Comparison of ENCODE assay signal across 16 cellular contexts in the genomic region with DNA sequence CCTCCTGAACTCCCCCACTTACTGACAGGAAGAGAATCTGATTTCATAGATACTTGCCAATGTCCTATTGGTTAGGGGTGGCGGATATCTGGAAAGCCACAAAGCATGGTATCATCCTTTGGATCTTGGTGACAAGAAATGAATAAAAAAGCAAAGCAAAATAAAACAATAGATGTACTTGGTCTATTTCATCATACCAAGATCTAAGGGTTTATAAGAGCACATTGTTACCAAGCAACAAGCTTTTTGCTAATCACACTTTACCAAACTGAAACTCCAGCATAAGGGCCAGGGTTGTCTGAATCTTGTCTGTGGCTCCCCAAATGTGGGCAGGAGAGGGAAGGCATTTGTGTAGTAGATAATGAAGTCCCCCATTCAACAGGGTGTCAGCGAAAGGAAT. TPM values are rescaled to one million over a fixed set of nuclear protein-coding genes. Genes with fewer than 3 reads are reported as not detected.
A peak's percentile ranks its signal among the peaks of the same experiment; 100 is the strongest.
DNase-seq lines count a peak whose midpoint lies in the region; ATAC-seq, FAIRE-seq and TF ChIP-seq lines count a peak whose summit lies in the region.
"Had no signal": no experiment of that assay in that cellular context is flagged by ENCODE, and none has a peak within 500 bp of the region (broad histone marks: within the 10 kb centered on the region; RNA-seq: fewer than 3 reads in every experiment).

No MANE protein-coding gene starts in this region.

- H3K9me3 Mint-ChIP-seq in endodermal cell = peaks cover 48% of the 10 kb centered on the region
- H3K9me3 Mint-ChIP-seq in activated CD4-positive, alpha-beta memory T cell treated with anti-CD3 and anti-CD28 coated beads, Interleukin-2, amount 10 ng/mL, durations not matched to agents 7 days and 5 days = no peaks in the 10 kb centered on the region
- H3K9me3 Mint-ChIP-seq: CD4-positive, alpha-beta memory T cell; HFFc6 had no signal

- H2AFZ ChIP-seq in K562 (ENCODE audit: low read depth, low read length) (no peak overlapping the region), mesenchymal stem cell (ENCODE audit: low read depth, low read length) (no peak overlapping the region)

- no peak overlapping the region for H2AK5ac ChIP-seq in mesenchymal stem cell (ENCODE audit: low read length, severe bottlenecking)

- no peak overlapping the region for H2BK15ac ChIP-seq in mesenchymal stem cell (ENCODE audit: low read depth, poor library complexity, severe bottlenecking)

- no peaks in the 10 kb centered on the region for H3K36me3 Mint-ChIP-seq in endodermal cell (ENCODE audit: low read depth)
- H3K36me3 Mint-ChIP-seq in activated CD4-positive, alpha-beta memory T cell treated with anti-CD3 and anti-CD28 coated beads, Interleukin-2, amount 10 ng/mL, durations not matched to agents 7 days and 5 days (ENCODE audit: low read depth) = no peaks in the 10 kb centered on the region
- H3K36me3 Mint-ChIP-seq: CD4-positive, alpha-beta memory T cell had no signal

- POLR2A ChIA-PET in K562 (lab: Yijun Ruan, JAX) = no interaction called here
- POLR2A ChIA-PET in activated CD4-positive, alpha-beta memory T cell treated with anti-CD3 and anti-CD28 coated beads, Interleukin-2, amount 10 ng/mL, durations not matched to agents 7 days and 5 days (lab: Charles Lee) = no interaction called here

- no peaks in the 10 kb centered on the region for H3K79me1 ChIP-seq in mesenchymal stem cell (replicated peaks; ENCODE audit: low read length, poor library complexity, severe bottlenecking)

- no peaks in the 10 kb centered on the region for H3K9me1 ChIP-seq in K562 (ENCODE audit: control insufficient read depth, insufficient read depth, low read length)

- in situ Hi-C loops in K562 (cut with MboI) = no loop called here

- no peaks in the 10 kb centered on the region for H4K20me1 ChIP-seq in K562 (replicated peaks; ENCODE audit: control insufficient read depth, insufficient read depth, low read length)

- no peak overlapping the region for H2BK12ac ChIP-seq in mesenchymal stem cell (ENCODE audit: low read length in 2 of 2)

- no peak for TF ChIP-seq RAD21 in K562 (CRISPR knock-in tag; conservative IDR thresholded peaks at IDR 0.05 in 1 of 2, IDR thresholded peaks at IDR 0.05 in 1 of 2)

- no peak overlapping the region for H4K8ac ChIP-seq in mesenchymal stem cell (ENCODE audit: low read length)

- no peak overlapping the region for H3K14ac ChIP-seq in mesenchymal stem cell (ENCODE audit: low read length in 2 of 2)

- H3K79me2 ChIP-seq in K562 (ENCODE audit: control insufficient read depth, insufficient read depth, low read length) = no peaks in the 10 kb centered on the region

- H3K4me1 ChIP-seq in K562 (replicated peaks in 1 of 2; ENCODE audit: control insufficient read depth in 2 of 2, insufficient read depth in 2 of 2, low read length in 2 of 2) (no peaks in the 10 kb centered on the region), mesenchymal stem cell (ENCODE audit: control insufficient read depth, insufficient read depth, low read depth, low read length) (no peaks in the 10 kb centered on the region), endodermal cell (ENCODE audit: control insufficient read depth, insufficient read depth, low read length) (no peaks in the 10 kb centered on the region), tibial artery (no peaks in the 10 kb centered on the region)
- H3K4me1 ChIP-seq: BE2C had no signal

- H3K23ac ChIP-seq in mesenchymal stem cell (ENCODE audit: low read length in 2 of 2) = no peak overlapping the region

- H3K4me1 Mint-ChIP-seq in endodermal cell = no peaks in the 10 kb centered on the region
- no peaks in the 10 kb centered on the region for H3K4me1 Mint-ChIP-seq in activated CD4-positive, alpha-beta memory T cell treated with anti-CD3 and anti-CD28 coated beads, Interleukin-2, amount 10 ng/mL, durations not matched to agents 7 days and 5 days

- no peaks in the 10 kb centered on the region for H3K27me3 Mint-ChIP-seq in endodermal cell (ENCODE audit: insufficient read depth)
- H3K27me3 Mint-ChIP-seq in activated CD4-positive, alpha-beta memory T cell treated with anti-CD3 and anti-CD28 coated beads, Interleukin-2, amount 10 ng/mL, durations not matched to agents 7 days and 5 days = no peaks in the 10 kb centered on the region
- H3K27me3 Mint-ChIP-seq: CD4-positive, alpha-beta memory T cell had no signal

- ATAC-seq in K562 = no peak

- H3K27ac Mint-ChIP-seq in endodermal cell = no peak overlapping the region
- H3K27ac Mint-ChIP-seq in activated CD4-positive, alpha-beta memory T cell treated with anti-CD3 and anti-CD28 coated beads, Interleukin-2, amount 10 ng/mL, durations not matched to agents 7 days and 5 days = no peak overlapping the region
- H3K27ac Mint-ChIP-seq: HFFc6 had no signal

- no peak overlapping the region for H3K4me3 Mint-ChIP-seq in endodermal cell
- H3K4me3 Mint-ChIP-seq in activated CD4-positive, alpha-beta memory T cell treated with anti-CD3 and anti-CD28 coated beads, Interleukin-2, amount 10 ng/mL, durations not matched to agents 7 days and 5 days = no peak overlapping the region
- H3K4me3 Mint-ChIP-seq: CD4-positive, alpha-beta memory T cell; HFFc6 had no signal

- no peak overlapping the region for H2BK120ac ChIP-seq in mesenchymal stem cell (ENCODE audit: low read depth, low read length)

- peak; percentile 9 for DNase-seq in CMK (ENCODE audit: low read depth)
- DNase-seq in OCI-M1 (lab: John Stamatoyannopoulos, UW) = peak; percentile 56
- no peak for DNase-seq in K562 (ENCODE audit: extremely low read depth in 1 of 4, low spot score in 3 of 4)
- DNase-seq in mesenchymal stem cell = peak; percentile 13
- DNase-seq in endodermal cell = no peak
- no peak for DNase-seq in activated CD4-positive, alpha-beta memory T cell treated with anti-CD3 and anti-CD28 coated beads, Interleukin-2, amount 10 ng/mL, durations not matched to agents 7 days and 5 days
- no peak for DNase-seq in tibial artery
- DNase-seq: BE2C, COR-L47, GF-D8, HCEC 1CT, HFFc6 had no signal

- no peak overlapping the region for H3K4ac ChIP-seq in mesenchymal stem cell (ENCODE audit: low read depth in 1 of 2, low read length in 2 of 2)

- TF ChIP-seq CTCF in K562 (IDR thresholded peaks at IDR 0.05 in 2 of 3, conservative IDR thresholded peaks at IDR 0.05 in 1 of 3; ENCODE audit: insufficient read depth in 2 of 3, low read depth in 1 of 3, low read length in 3 of 3) = no peak
- no peak for TF ChIP-seq CTCF in endodermal cell (conservative IDR thresholded peaks at IDR 0.05)
- TF ChIP-seq CTCF in tibial artery (IDR thresholded peaks at IDR 0.05) = no peak

- TF ChIP-seq POLR2A in K562 (conservative IDR thresholded peaks at IDR 0.05) = no peak

- H3K9me3 ChIP-seq in K562 (replicated peaks; ENCODE audit: control insufficient read depth, insufficient read depth, low read depth, low read length) (no peaks in the 10 kb centered on the region), mesenchymal stem cell (ENCODE audit: control insufficient read depth, low read length) (no peaks in the 10 kb centered on the region), endodermal cell (ENCODE audit: control insufficient read depth, low read length) (no peaks in the 10 kb centered on the region), tibial artery (no peaks in the 10 kb centered on the region)
- H3K9me3 ChIP-seq: BE2C had no signal

- H3K36me3 ChIP-seq in K562 (ENCODE audit: control insufficient read depth, insufficient read depth, low read length) (no peaks in the 10 kb centered on the region), mesenchymal stem cell (ENCODE audit: control insufficient read depth in 1 of 2, insufficient read depth in 2 of 2, low read depth in 1 of 2, low read length in 2 of 2) (no peaks in the 10 kb centered on the region), endodermal cell (ENCODE audit: control insufficient read depth, insufficient read depth, low read length) (no peaks in the 10 kb centered on the region), tibial artery (no peaks in the 10 kb centered on the region)
- H3K36me3 ChIP-seq: BE2C had no signal

- no TSS peak for BruUV-seq in K562 (replicated peaks; lab: Mats Ljungman, UMichigan)

- H3K9ac ChIP-seq in K562 (ENCODE audit: insufficient read depth in 1 of 2, low read depth in 2 of 2, low read length in 2 of 2) (no peak overlapping the region), mesenchymal stem cell (ENCODE audit: low read length) (no peak overlapping the region), endodermal cell (ENCODE audit: extremely low read depth, low read length, poor library complexity, severe bottlenecking) (no peak overlapping the region)

- TF ChIP-seq EP300 in K562 (IDR thresholded peaks at IDR 0.05; ENCODE audit: low read length) = no peak

- no peak overlapping the region for H3K4me3 ChIP-seq in K562
- no peak overlapping the region for H3K4me3 ChIP-seq in mesenchymal stem cell (ENCODE audit: insufficient read depth in 1 of 2, low read depth in 1 of 2, low read length in 2 of 2)
- H3K4me3 ChIP-seq in endodermal cell (ENCODE audit: low read length) = no peak overlapping the region
- no peak overlapping the region for H3K4me3 ChIP-seq in tibial artery

- no peak overlapping the region for H3K4me2 ChIP-seq in K562 (ENCODE audit: insufficient read depth, low read length)
- no peak overlapping the region for H3K4me2 ChIP-seq in mesenchymal stem cell (ENCODE audit: low read length, poor library complexity, severe bottlenecking)

- 19% methylated on average over 2 of the region's 2 CpGs for WGBS in K562 (ENCODE audit: insufficient coverage, low coverage, missing lambda C conversion rate)
- WGBS in mesenchymal stem cell = no CpG with 5 or more reads among the region's 2 CpGs
- 93% methylated on average over 2 of the region's 2 CpGs; no CpG with 5 or more reads in 1 of the 2 experiments for WGBS in endodermal cell (ENCODE audit: insufficient coverage in 1 of 2, insufficient read length in 1 of 2), 2 experiments

- H3K18ac ChIP-seq in mesenchymal stem cell (ENCODE audit: low read depth in 1 of 2, low read length in 2 of 2) = no peak overlapping the region

- CTCF ChIA-PET in K562 (lab: Yijun Ruan, JAX; ENCODE audit: low intra/inter-chr PET ratio) = no interaction called here
- CTCF ChIA-PET in activated CD4-positive, alpha-beta memory T cell treated with anti-CD3 and anti-CD28 coated beads, Interleukin-2, amount 10 ng/mL, durations not matched to agents 7 days and 5 days (lab: Charles Lee) = no interaction called here

- no peak overlapping the region for H3K27ac ChIP-seq in K562 (ENCODE audit: extremely low read depth, low read depth, low read length)
- H3K27ac ChIP-seq in mesenchymal stem cell (ENCODE audit: low read length, poor library complexity, severe bottlenecking) = no peak overlapping the region
- no peak overlapping the region for H3K27ac ChIP-seq in endodermal cell (ENCODE audit: low read depth, low read length)
- H3K27ac ChIP-seq in tibial artery = no peak overlapping the region
- H3K27ac ChIP-seq: C4-2B had no signal

- no peak for FAIRE-seq in K562 (lab: Jason Lieb, UNC)
- FAIRE-seq: A204.1, D721Med had no signal

- H2BK5ac ChIP-seq in mesenchymal stem cell (ENCODE audit: low read depth, low read length, poor library complexity, severe bottlenecking) = no peak overlapping the region

- H3K27me3 ChIP-seq in K562 (ENCODE audit: control insufficient read depth in 2 of 2, insufficient read depth in 2 of 2, low read length in 2 of 2) = no peaks in the 10 kb centered on the region; a peak in 2 of 5 replicates
- peaks cover 0 to 8% of the 10 kb centered on the region in 2 experiments for H3K27me3 ChIP-seq in mesenchymal stem cell (ENCODE audit: control insufficient read depth in 1 of 2, insufficient read depth in 1 of 2, low read length in 2 of 2)
- no peaks in the 10 kb centered on the region for H3K27me3 ChIP-seq in endodermal cell (ENCODE audit: control insufficient read depth, insufficient read depth, low read length, poor library complexity, severe bottlenecking)
- no peaks in the 10 kb centered on the region for H3K27me3 ChIP-seq in tibial artery
- H3K27me3 ChIP-seq: BE2C had no signal

- H4K91ac ChIP-seq in mesenchymal stem cell (ENCODE audit: low read length) = no peak overlapping the region

- intact Hi-C loops in K562 (cut with micrococcal nuclease) = no loop called here
- intact Hi-C loops in tibial artery (cut with DNase I; ENCODE audit: low total_unique reads) = no loop called here

RNA-seq across cellular contexts. Expression of a gene that starts 49.3 kb away (rescaled TPM):
- 2.1 and 8.5 TPM in 2 replicates for total RNA-seq in K562 (2011; cell fraction: chromatin; rRNA removed; ENCODE audit: low replicate concordance)
- total RNA-seq in K562 (2011; cell fraction: nucleolus; rRNA removed) = 1.2 and 1.4 TPM in 2 replicates
- 1.9 and 2.7 TPM in 2 replicates for total RNA-seq in K562 (2011; cell fraction: nucleoplasm; rRNA removed)
- total RNA-seq in K562 (2014; rRNA removed) (3.5 and 3.6 TPM in 2 replicates), K562 (2014; rRNA removed; fragmentation: Illumina TruSeq; extraction: Trizol) (9.6 and 11.2 TPM in 2 replicates), K562 (2015; rRNA removed; fragmentation: Illumina TruSeq; extraction: Trizol) (7.4 and 7.8 TPM in 2 replicates), K562 (2021) (6.1 and 6.9 TPM in 2 replicates), endodermal cell (10 to 100 TPM; 22.1 to 28.4 TPM)
- polyA plus RNA-seq in K562 (2011; rRNA removed) (2.9 and 5.1 TPM in 2 replicates), K562 (2014; fragmentation: Illumina TruSeq; extraction: Trizol) (5.2 and 7.3 TPM in 2 replicates), K562 (2014; fragmentation: Nextera tagmentation; extraction: Ambion mirVana) (10 to 100 TPM; 14.6 to 17.0 TPM), K562 (2014; rRNA removed) (2.6 and 5.4 TPM in 2 replicates)
- 0.46 and 2.3 TPM in 2 replicates for polyA plus RNA-seq in K562 (2011; cell fraction: cytosol; rRNA removed)
- 0.51 and 1.2 TPM in 2 replicates for polyA plus RNA-seq in K562 (2011; cell fraction: nucleus; rRNA removed)
- 5.0 and 14.5 TPM in 2 replicates for polyA plus RNA-seq in K562 (2012)
- polyA minus RNA-seq in K562 (2011; rRNA and poly(A)+ RNA removed) = 9.7 and 10.8 TPM in 2 replicates
- 2.1 and 2.5 TPM in 2 replicates for polyA minus RNA-seq in K562 (2011; cell fraction: cytosol; rRNA and poly(A)+ RNA removed)
- 0.27 and 1.8 TPM in 2 replicates for polyA minus RNA-seq in K562 (2011; cell fraction: nucleus; rRNA and poly(A)+ RNA removed)
- polyA plus RNA-seq in mesenchymal stem cell (2013, experiment 1 of 2) = 69.4 TPM
- 72.5 TPM for polyA plus RNA-seq in mesenchymal stem cell (2013, experiment 2 of 2)
- polyA plus RNA-seq in endodermal cell (2013, experiment 1 of 2) = 16.1 TPM
- polyA plus RNA-seq in endodermal cell (2013, experiment 2 of 2) = 16.6 TPM
- total RNA-seq in activated CD4-positive, alpha-beta memory T cell treated with anti-CD3 and anti-CD28 coated beads, Interleukin-2, amount 10 ng/mL, durations not matched to agents 7 days and 5 days = 10 to 100 TPM; 14.2 to 17.1 TPM

Comparison
In these comparisons a context has a peak if more than half of its experiments do, and no peak if none do; other contexts are left out.
1. DNase-seq: peak in CMK (single experiment), OCI-M1 (single experiment) and mesenchymal stem cell (single experiment); none in K562 (0 of 4), endodermal cell (single experiment), activated CD4-positive, alpha-beta memory T cell treated with anti-CD3 and anti-CD28 coated beads, Interleukin-2, amount 10 ng/mL, durations not matched to agents 7 days and 5 days (single experiment) and tibial artery (0 of 2).